In genomic region chr9:127829205-127829935, GRCh38 we compare ENCODE assay signal across 12 cellular contexts. TPM values are rescaled to one million over a fixed set of nuclear protein-coding genes. Genes with fewer than 3 reads are reported as not detected.
DNase-seq lines count a peak whose midpoint lies in the region; ATAC-seq and TF ChIP-seq lines count a peak whose summit lies in the region.
"Had no signal": no experiment of that assay in that cellular context is flagged by ENCODE, and none has a peak within 500 bp of the region (broad histone marks: within the 10 kb centered on the region; RNA-seq: fewer than 3 reads in every experiment).

No MANE protein-coding gene starts in this region.

- peak overlapping the region; percentile 89 for H3K27ac ChIP-seq in right cardiac atrium (ENCODE audit: low read length)
- peak overlapping the region in 3 of 4 donors; percentile 79 to 87 (median 82) for H3K27ac ChIP-seq in gastroesophageal sphincter
- peak overlapping the region; percentile 77 to 96 for H3K27ac ChIP-seq in ovary
- peak overlapping the region; percentile 88 to 96 for H3K27ac ChIP-seq in uterus
- H3K27ac ChIP-seq in H9 (ENCODE audit: insufficient read length, low read depth, low read length) = no peak overlapping the region
- H3K27ac ChIP-seq: SJSA1, WERI-Rb-1 had no signal

- H3K79me1 ChIP-seq in H9 (ENCODE audit: insufficient read depth, low read depth, low read length, poor library complexity, severe bottlenecking) = no peaks in the 10 kb centered on the region

- H3K36me3 Mint-ChIP-seq in H9 (ENCODE audit: insufficient read depth in 1 of 3, low read depth in 3 of 3) = no peaks in the 10 kb centered on the region; a peak in 1 of 7 replicates

- intact Hi-C loops in right cardiac atrium (cut with DNase I) = loop anchor here in 1 of 4 donors (5.0 kb wide), 1 partner anchor 33 kb away; no protein-coding TSS in a partner anchor
- intact Hi-C loops in left ventricle myocardium superior (cut with micrococcal nuclease) = no loop called here
- intact Hi-C loops in ovary (cut with DNase I) = loop anchor here in 2 of 4 donors (5.0 kb wide), 2 partner anchors 33 to 38 kb away; no protein-coding TSS in a partner anchor
- intact Hi-C loops in uterus (cut with DNase I; ENCODE audit: low total_unique reads) = no loop called here

- H3K4me3 Mint-ChIP-seq in H9 = no peak overlapping the region

- H3K9ac ChIP-seq in H9 (ENCODE audit: extremely low read depth, insufficient read length, low read length) = no peak overlapping the region

- H2BK15ac ChIP-seq in H9 (ENCODE audit: low read depth, low read length) = no peak overlapping the region

- no peak overlapping the region for H2AK5ac ChIP-seq in H9 (ENCODE audit: insufficient read length, low read length)

- peaks cover 24% of the 10 kb centered on the region for H3K27me3 Mint-ChIP-seq in H9 (ENCODE audit: low read depth)

- no peak overlapping the region for H3K4me3 ChIP-seq in right cardiac atrium (ENCODE audit: low read length)
- no peak overlapping the region for H3K4me3 ChIP-seq in gastroesophageal sphincter
- H3K4me3 ChIP-seq in ovary = no peak overlapping the region
- no peak overlapping the region for H3K4me3 ChIP-seq in uterus
- H3K4me3 ChIP-seq in H7 (ENCODE audit: insufficient read depth, low read depth, low read length) = no peak overlapping the region
- H3K4me3 ChIP-seq: SJSA1 had no signal

- H3K36me3 ChIP-seq in gastroesophageal sphincter = peaks cover 0 to 16% of the 10 kb centered on the region in 2 donors
- no peaks in the 10 kb centered on the region for H3K36me3 ChIP-seq in ovary
- no peaks in the 10 kb centered on the region for H3K36me3 ChIP-seq in uterus
- H3K36me3 ChIP-seq in H7 (replicated peaks; ENCODE audit: control insufficient read depth, insufficient read depth, low read length) = no peaks in the 10 kb centered on the region
- H3K36me3 ChIP-seq: WERI-Rb-1 had no signal

- H2BK5ac ChIP-seq in H9 (ENCODE audit: insufficient read length, low read length) = no peak overlapping the region

- H3K23ac ChIP-seq in H9 (ENCODE audit: insufficient read length, low read depth, low read length) = no peak overlapping the region

- no peak overlapping the region for H3K4me2 ChIP-seq in H9 (ENCODE audit: insufficient read depth, insufficient read length, low read length)

- H4K91ac ChIP-seq in H9 (ENCODE audit: insufficient read length, low read depth, low read length) = no peak overlapping the region

- no peak overlapping the region; a peak in 2 of 7 replicates for H3K27ac Mint-ChIP-seq in H9

- no peak overlapping the region for H3K56ac ChIP-seq in H9 (ENCODE audit: insufficient read length, low read depth, low read length)

- peaks cover 23 to 43% of the 10 kb centered on the region in 2 experiments for H3K4me1 Mint-ChIP-seq in H9

- H4K5ac ChIP-seq in H9 (ENCODE audit: insufficient read length, low read depth, low read length) = no peak overlapping the region

- peaks cover 22% of the 10 kb centered on the region for H3K4me1 ChIP-seq in right cardiac atrium (ENCODE audit: control insufficient read depth, insufficient read depth, low read length)
- peaks cover 0 to 85% (median 37%) of the 10 kb centered on the region in 3 donors for H3K4me1 ChIP-seq in gastroesophageal sphincter
- peaks cover 41% of the 10 kb centered on the region for H3K4me1 ChIP-seq in ovary (ENCODE audit: insufficient read depth)
- H3K4me1 ChIP-seq in uterus = peaks cover 21 to 23% of the 10 kb centered on the region in 2 donors
- no peaks in the 10 kb centered on the region; the same call in 1 of the 2 replicates for H3K4me1 ChIP-seq in H9 (ENCODE audit: insufficient read depth, low read length)
- H3K4me1 ChIP-seq: SJSA1 had no signal

- H3K23me2 ChIP-seq in H9 (ENCODE audit: insufficient read length, low read depth, low read length, poor library complexity, severe bottlenecking) = peaks cover 7% of the 10 kb centered on the region

- H2AFZ ChIP-seq in H9 (ENCODE audit: low read length) = no peak overlapping the region

- H4K8ac ChIP-seq in H9 (replicated peaks; ENCODE audit: insufficient read length, low read depth, low read length) = no peak overlapping the region

- H2BK12ac ChIP-seq in H9 (ENCODE audit: insufficient read length, low read depth, low read length) = no peak overlapping the region

- H3K27me3 ChIP-seq in right cardiac atrium (ENCODE audit: control insufficient read depth, insufficient read depth) = no peaks in the 10 kb centered on the region
- peaks cover 39% of the 10 kb centered on the region for H3K27me3 ChIP-seq in gastroesophageal sphincter
- H3K27me3 ChIP-seq in ovary = no peaks in the 10 kb centered on the region
- no peaks in the 10 kb centered on the region for H3K27me3 ChIP-seq in uterus
- 0 out of 2 replicates have a peak, but pooled peaks cover 2% of the 10 kb centered on the region for H3K27me3 ChIP-seq in H9 (ENCODE audit: insufficient read depth, low read length)
- peaks cover 4% of the 10 kb centered on the region; the same call in 1 of the 2 replicates for H3K27me3 ChIP-seq in H7 (ENCODE audit: control insufficient read depth, insufficient read depth, low read length)
- H3K27me3 ChIP-seq: SJSA1 had no signal

- ATAC-seq in right cardiac atrium (no peak), left ventricle myocardium superior (no peak), gastroesophageal sphincter (no peak)

- no peak overlapping the region for H3T11ph ChIP-seq in H9 (ENCODE audit: low read length)

- H3K9me3 ChIP-seq in right cardiac atrium (ENCODE audit: control insufficient read depth, low read length) (no peaks in the 10 kb centered on the region), gastroesophageal sphincter (no peaks in the 10 kb centered on the region), ovary (no peaks in the 10 kb centered on the region), uterus (no peaks in the 10 kb centered on the region), H9 (ENCODE audit: control insufficient read depth, low read depth, low read length) (no peaks in the 10 kb centered on the region)
- H3K9me3 ChIP-seq: SJSA1 had no signal

- H3K4ac ChIP-seq in H9 (ENCODE audit: low read depth, low read length) = no peak overlapping the region

- H4K20me1 ChIP-seq in H9 (ENCODE audit: control insufficient read depth, insufficient read depth, insufficient read length) = no peaks in the 10 kb centered on the region

- H3K79me2 ChIP-seq in H9 (ENCODE audit: insufficient read depth, low read length) = no peaks in the 10 kb centered on the region

- no peak overlapping the region for H3K18ac ChIP-seq in H9 (ENCODE audit: insufficient read length, low read depth, low read length)

- H2BK20ac ChIP-seq in H9 (ENCODE audit: low read depth, low read length, poor library complexity, severe bottlenecking) = no peak overlapping the region

- TF ChIP-seq EP300 in gastroesophageal sphincter (IDR thresholded peaks at IDR 0.05) = no peak
- TF ChIP-seq EP300 in ovary (IDR thresholded peaks at IDR 0.05) = no peak

- DNase-seq in right cardiac atrium = peak in 1 of 3 donors; percentile 62
- DNase-seq in left ventricle myocardium superior = no peak
- peak in 1 of 5 donors; percentile 57 for DNase-seq in ovary
- DNase-seq in uterus = no peak
- no peak for DNase-seq in H9
- DNase-seq in DMS 273 treated with DMSO at 0.1 percent for 48 hours (lab: John Stamatoyannopoulos, UW) = no peak
- no peak for DNase-seq in H7
- DNase-seq: NCI-H1105 treated with DMSO at 0.1 percent for 48 hours, WERI-Rb-1 had no signal

- TF ChIP-seq POLR2A in gastroesophageal sphincter (IDR thresholded peaks at IDR 0.05) (no peak), ovary (IDR thresholded peaks at IDR 0.05) (no peak), uterus (IDR thresholded peaks at IDR 0.05) (no peak)

- no peak for TF ChIP-seq CTCF in gastroesophageal sphincter (IDR thresholded peaks at IDR 0.05)
- no peak for TF ChIP-seq CTCF in ovary (IDR thresholded peaks at IDR 0.05)
- TF ChIP-seq CTCF in uterus (IDR thresholded peaks at IDR 0.05) = no peak
- TF ChIP-seq CTCF in H9 (conservative IDR thresholded peaks at IDR 0.05) = no peak

- no peaks in the 10 kb centered on the region for H3K9me3 Mint-ChIP-seq in H9

- no peak overlapping the region for H2BK120ac ChIP-seq in H9 (ENCODE audit: low read depth, low read length, poor library complexity, severe bottlenecking)

- no peak overlapping the region for H3K14ac ChIP-seq in H9 (ENCODE audit: insufficient read depth, low read length)

- WGBS in right cardiac atrium = 54% methylated on average over 6 of the region's 6 CpGs
- 68 to 69% methylated on average over 2 to 3 of the region's 6 CpGs for WGBS in gastroesophageal sphincter (ENCODE audit: low coverage in 1 of 2), 2 donors
- 39 to 56% (median 51%) methylated on average over 6 of the region's 6 CpGs for WGBS in ovary, 3 donors
- no CpG with 5 or more reads among the region's 6 CpGs for WGBS in H9 (ENCODE audit: extremely low coverage, insufficient read length, low lambda C conversion rate)

RNA-seq across cellular contexts. Expression of gene ENG, which starts 25.1 kb away (rescaled TPM):
- 100 to 1,000 TPM; 275 to 462 (median 364) TPM for total RNA-seq in right cardiac atrium
- polyA plus RNA-seq in right cardiac atrium = 362 TPM
- total RNA-seq in left ventricle myocardium superior = 134 TPM
- 10 to 100 TPM; 21.3 to 76.5 (median 48.0) TPM for total RNA-seq in gastroesophageal sphincter
- total RNA-seq in ovary = 100 to 1,000 TPM in 5 of 7 donors, 10 to 100 TPM in 2; 59.7 to 298 (median 217) TPM
- 100 to 1,000 TPM in 1 of 2 donors, 10 to 100 TPM in 1; 54.7 to 191 TPM for polyA plus RNA-seq in ovary
- 100 to 1,000 TPM in 1 of 4 donors, 10 to 100 TPM in 3; 14.0 to 256 (median 50.3) TPM for total RNA-seq in uterus
- total RNA-seq in H9 (2021) = 1.8 and 2.1 TPM in 2 replicates
- total RNA-seq in H7 (2014; rRNA removed; shearing (Covaris generic)) = 1.4 and 1.8 TPM in 2 replicates

RNA-seq across cellular contexts. Expression of gene FPGS, which starts 26.7 kb away (rescaled TPM):
- 10 to 100 TPM; 34.1 to 53.1 (median 45.6) TPM for total RNA-seq in right cardiac atrium
- polyA plus RNA-seq in right cardiac atrium = 30.1 TPM
- total RNA-seq in left ventricle myocardium superior = 31.9 TPM
- 10 to 100 TPM; 42.5 to 91.4 (median 63.2) TPM for total RNA-seq in gastroesophageal sphincter
- 100 to 1,000 TPM; 111 to 209 (median 158) TPM for total RNA-seq in ovary
- polyA plus RNA-seq in ovary = 100 to 1,000 TPM in 1 of 2 donors, 10 to 100 TPM in 1; 18.9 to 108 TPM
- total RNA-seq in uterus = 100 to 1,000 TPM in 1 of 4 donors, 10 to 100 TPM in 3; 11.5 to 128 (median 46.6) TPM
- total RNA-seq in H9 (2021) = 68.4 TPM in 2 replicates
- 84.9 and 92.2 TPM in 2 replicates for total RNA-seq in H7 (2014; rRNA removed; shearing (Covaris generic))

RNA-seq across cellular contexts. Expression of gene CDK9, which starts 43.5 kb away (rescaled TPM):
- total RNA-seq in right cardiac atrium (10 to 100 TPM; 49.0 to 62.5 (median 58.6) TPM), left ventricle myocardium superior (48.4 TPM), gastroesophageal sphincter (10 to 100 TPM; 81.8 to 92.8 (median 86.5) TPM), ovary (100 to 1,000 TPM in 6 of 7 donors, 10 to 100 TPM in 1; 88.7 to 209 (median 130) TPM), uterus (100 to 1,000 TPM in 1 of 4 donors, 10 to 100 TPM in 3; 30.0 to 175 (median 77.4) TPM), H9 (2021) (85.7 and 87.8 TPM in 2 replicates)
- polyA plus RNA-seq in right cardiac atrium (37.3 TPM), ovary (10 to 100 TPM; 71.7 to 98.9 TPM)
- 51.5 and 56.6 TPM in 2 replicates for total RNA-seq in H7 (2014; rRNA removed; shearing (Covaris generic))

RNA-seq across cellular contexts. Expression of gene AK1, which starts 48.1 kb away (rescaled TPM):
- total RNA-seq in right cardiac atrium = 100 to 1,000 TPM; 630 to 722 (median 659) TPM
- 811 TPM for polyA plus RNA-seq in right cardiac atrium
- 853 TPM for total RNA-seq in left ventricle myocardium superior
- total RNA-seq in gastroesophageal sphincter = 10 to 100 TPM; 46.7 to 73.9 (median 49.7) TPM
- total RNA-seq in ovary = 100 to 1,000 TPM in 6 of 7 donors, 10 to 100 TPM in 1; 30.9 to 174 (median 151) TPM
- polyA plus RNA-seq in ovary = 10 to 100 TPM; 37.7 to 87.4 TPM
- 10 to 100 TPM in 2 of 4 donors, 1 to 10 TPM in 2; 6.1 to 54.3 (median 15.7) TPM for total RNA-seq in uterus
- 31.6 and 41.9 TPM in 2 replicates for total RNA-seq in H9 (2021)
- total RNA-seq in H7 (2014; rRNA removed; shearing (Covaris generic)) = 18.5 and 20.4 TPM in 2 replicates

RNA-seq across cellular contexts. Expression of gene SH2D3C, which starts 50.9 kb away (rescaled TPM):
- total RNA-seq in right cardiac atrium (10 to 100 TPM in 3 of 4 donors, 1 to 10 TPM in 1; 9.4 to 15.5 (median 12.7) TPM), left ventricle myocardium superior (18.3 TPM), gastroesophageal sphincter (10 to 100 TPM in 1 of 4 donors, 1 to 10 TPM in 3; 6.1 to 12.1 (median 8.5) TPM), ovary (10 to 100 TPM in 2 of 7 donors, 1 to 10 TPM in 5; 2.8 to 17.0 (median 4.6) TPM), uterus (10 to 100 TPM in 3 of 4 donors, 1 to 10 TPM in 1; 3.6 to 38.1 (median 19.8) TPM), H9 (2021) (1.3 and 1.7 TPM in 2 replicates)
- polyA plus RNA-seq in right cardiac atrium (17.4 TPM), ovary (1 to 10 TPM; 1.9 to 9.2 TPM)
- total RNA-seq in H7 (2014; rRNA removed; shearing (Covaris generic)) = 0.26 and 0.42 TPM in 2 replicates
- total RNA-seq: Daoy, SJSA1 had no signal
